ENCODE assay signal across 11 cellular contexts in the genomic region with DNA sequence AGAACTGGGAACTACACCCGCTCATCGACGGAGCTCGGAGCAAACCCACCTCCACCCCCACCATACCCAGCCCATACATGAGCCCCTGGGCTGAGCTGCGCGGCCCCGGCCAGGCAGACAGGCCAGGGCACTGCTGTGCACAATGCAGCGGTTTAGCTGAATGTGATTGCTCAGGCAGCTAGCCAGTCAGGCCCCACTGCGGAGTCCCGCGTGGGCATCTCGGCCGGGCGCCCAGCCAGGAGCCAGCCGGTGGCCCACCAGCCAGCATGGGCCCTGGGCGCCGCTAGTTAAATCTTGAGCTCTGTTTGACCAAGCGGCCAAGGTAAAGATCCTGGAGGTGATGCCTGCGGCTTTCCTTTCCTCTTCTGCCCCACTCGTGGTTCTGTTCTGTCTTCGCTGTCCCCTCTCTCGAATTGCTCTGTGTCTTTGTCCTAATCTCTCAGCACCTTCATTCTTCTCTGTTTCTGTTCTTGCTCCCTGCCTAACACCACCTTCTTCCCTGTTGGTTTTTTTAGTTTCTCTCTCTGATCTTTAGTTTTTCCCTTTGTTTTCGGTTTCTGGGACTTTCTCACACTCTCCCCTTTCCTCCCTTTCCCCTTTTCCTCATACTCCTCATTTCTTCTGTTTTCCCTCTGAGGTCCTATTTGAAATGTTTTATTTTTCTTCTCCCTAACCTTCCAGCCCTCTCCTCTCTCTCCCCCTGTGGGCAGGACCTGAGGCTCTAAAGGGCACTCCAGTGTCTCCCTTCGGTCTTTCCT. TPM values are rescaled to one million over a fixed set of nuclear protein-coding genes. Genes with fewer than 3 reads are reported as not detected.
DNase-seq lines count a peak whose midpoint lies in the region; ATAC-seq lines count a peak whose summit lies in the region.
"Had no signal": no experiment of that assay in that cellular context is flagged by ENCODE, and none has a peak within 500 bp of the region (broad histone marks: within the 10 kb centered on the region; RNA-seq: fewer than 3 reads in every experiment).

No MANE protein-coding gene starts in this region.

- H3K27me3 Mint-ChIP-seq in activated CD4-positive, alpha-beta memory T cell treated with anti-CD3 and anti-CD28 coated beads for 36 hours: no peaks in the 10 kb centered on the region
- H3K27me3 Mint-ChIP-seq in activated CD4-positive, alpha-beta memory T cell treated with anti-CD3 and anti-CD28 coated beads, Interleukin-2, amount 10 ng/mL, durations not matched to agents 7 days and 5 days: no peaks in the 10 kb centered on the region
- no peaks in the 10 kb centered on the region for H3K27me3 Mint-ChIP-seq in CD4-positive, alpha-beta memory T cell
- no peaks in the 10 kb centered on the region for H3K27me3 Mint-ChIP-seq in activated T-helper 2 cell treated with anti-CD3 and anti-CD28 coated beads, Interferon-gamma antibody, Interleukin-2, Interleukin-4, amounts not matched to agents 10 μg/mL and 5 μg/mL and 100 μg/mL, durations not matched to agents 14 hours and 24 hours and 36 hours (ENCODE audit: low read depth)
- no peaks in the 10 kb centered on the region for H3K27me3 Mint-ChIP-seq in memory B cell
- H3K27me3 Mint-ChIP-seq in T-helper 2 cell treated with Interferon-gamma antibody and Interleukin-4, amounts not matched to agents 5 μg/mL and 100 μg/mL, for 36 hours (ENCODE audit: low read depth): no peaks in the 10 kb centered on the region

- peaks cover 72% of the 10 kb centered on the region for H3K36me3 ChIP-seq in CD4-positive, alpha-beta memory T cell (ENCODE audit: insufficient read depth, low read length)

- no peak overlapping the region for H3K4me3 Mint-ChIP-seq in activated CD4-positive, alpha-beta memory T cell treated with anti-CD3 and anti-CD28 coated beads for 36 hours
- no peak overlapping the region for H3K4me3 Mint-ChIP-seq in activated CD4-positive, alpha-beta memory T cell treated with anti-CD3 and anti-CD28 coated beads, Interleukin-2, amount 10 ng/mL, durations not matched to agents 7 days and 5 days
- peak overlapping the region in 2 of 8 donors; percentile 30 to 39 for H3K4me3 Mint-ChIP-seq in CD4-positive, alpha-beta memory T cell
- no peak overlapping the region for H3K4me3 Mint-ChIP-seq in activated T-helper 2 cell treated with anti-CD3 and anti-CD28 coated beads, Interferon-gamma antibody, Interleukin-2, Interleukin-4, amounts not matched to agents 10 μg/mL and 5 μg/mL and 100 μg/mL, durations not matched to agents 14 hours and 24 hours and 36 hours (ENCODE audit: low read depth)
- no peak overlapping the region for H3K4me3 Mint-ChIP-seq in memory B cell
- no peak overlapping the region for H3K4me3 Mint-ChIP-seq in T-helper 2 cell treated with Interferon-gamma antibody and Interleukin-4, amounts not matched to agents 5 μg/mL and 100 μg/mL, for 36 hours

- H3K4me3 ChIP-seq in CD4-positive, alpha-beta memory T cell (ENCODE audit: low read length in 2 of 2): no peak overlapping the region

- peaks cover 41% of the 10 kb centered on the region for H3K4me1 ChIP-seq in CD4-positive, alpha-beta memory T cell (ENCODE audit: insufficient read depth, low read length)

- POLR2A ChIA-PET in activated CD4-positive, alpha-beta memory T cell treated with anti-CD3 and anti-CD28 coated beads for 36 hours (lab: Charles Lee): no interaction called here
- POLR2A ChIA-PET in activated CD4-positive, alpha-beta memory T cell treated with anti-CD3 and anti-CD28 coated beads, Interleukin-2, amount 10 ng/mL, durations not matched to agents 7 days and 5 days (lab: Charles Lee): interaction anchor here (7.4 kb wide), 1 partner anchor 7 kb away, joined by 251 read pairs; a partner anchor contains a TSS
- POLR2A ChIA-PET in CD4-positive, alpha-beta memory T cell (lab: Charles Lee; ENCODE audit: partially characterized antibody): no interaction called here

- CTCF ChIA-PET in activated CD4-positive, alpha-beta memory T cell treated with anti-CD3 and anti-CD28 coated beads for 36 hours (lab: Charles Lee): no interaction called here
- CTCF ChIA-PET in activated CD4-positive, alpha-beta memory T cell treated with anti-CD3 and anti-CD28 coated beads, Interleukin-2, amount 10 ng/mL, durations not matched to agents 7 days and 5 days (lab: Charles Lee): no interaction called here
- CTCF ChIA-PET in CD4-positive, alpha-beta memory T cell (lab: Charles Lee; ENCODE audit: partially characterized antibody): no interaction called here

- no peaks in the 10 kb centered on the region for H3K27me3 ChIP-seq in CD4-positive, alpha-beta memory T cell (ENCODE audit: insufficient read depth, low read length)

- no peak for ATAC-seq in memory B cell (ENCODE audit: low read depth)

- H3K9me3 Mint-ChIP-seq in activated CD4-positive, alpha-beta memory T cell treated with anti-CD3 and anti-CD28 coated beads for 36 hours: no peaks in the 10 kb centered on the region
- no peaks in the 10 kb centered on the region for H3K9me3 Mint-ChIP-seq in activated CD4-positive, alpha-beta memory T cell treated with anti-CD3 and anti-CD28 coated beads, Interleukin-2, amount 10 ng/mL, durations not matched to agents 7 days and 5 days
- H3K9me3 Mint-ChIP-seq in CD4-positive, alpha-beta memory T cell: peaks cover 0 to 12% (median 0%) of the 10 kb centered on the region in 8 donors
- H3K9me3 Mint-ChIP-seq in activated T-helper 2 cell treated with anti-CD3 and anti-CD28 coated beads, Interferon-gamma antibody, Interleukin-2, Interleukin-4, amounts not matched to agents 10 μg/mL and 5 μg/mL and 100 μg/mL, durations not matched to agents 14 hours and 24 hours and 36 hours: no peaks in the 10 kb centered on the region
- H3K9me3 Mint-ChIP-seq in memory B cell: no peaks in the 10 kb centered on the region
- no peaks in the 10 kb centered on the region for H3K9me3 Mint-ChIP-seq in T-helper 2 cell treated with Interferon-gamma antibody and Interleukin-4, amounts not matched to agents 5 μg/mL and 100 μg/mL, for 36 hours

- H3K4me1 Mint-ChIP-seq in activated CD4-positive, alpha-beta memory T cell treated with anti-CD3 and anti-CD28 coated beads for 36 hours (ENCODE audit: low read depth): peaks cover 58% of the 10 kb centered on the region
- peaks cover 77% of the 10 kb centered on the region for H3K4me1 Mint-ChIP-seq in activated CD4-positive, alpha-beta memory T cell treated with anti-CD3 and anti-CD28 coated beads, Interleukin-2, amount 10 ng/mL, durations not matched to agents 7 days and 5 days
- peaks cover 35 to 64% (median 53%) of the 10 kb centered on the region in 4 donors for H3K4me1 Mint-ChIP-seq in CD4-positive, alpha-beta memory T cell
- H3K4me1 Mint-ChIP-seq in activated T-helper 2 cell treated with anti-CD3 and anti-CD28 coated beads, Interferon-gamma antibody, Interleukin-2, Interleukin-4, amounts not matched to agents 10 μg/mL and 5 μg/mL and 100 μg/mL, durations not matched to agents 14 hours and 24 hours and 36 hours (ENCODE audit: low read depth): peaks cover 47% of the 10 kb centered on the region
- H3K4me1 Mint-ChIP-seq in memory B cell: peaks cover 32% of the 10 kb centered on the region
- H3K4me1 Mint-ChIP-seq in T-helper 2 cell treated with Interferon-gamma antibody and Interleukin-4, amounts not matched to agents 5 μg/mL and 100 μg/mL, for 36 hours (ENCODE audit: low read depth): peaks cover 33% of the 10 kb centered on the region

- peaks cover 84% of the 10 kb centered on the region for H3K36me3 Mint-ChIP-seq in activated CD4-positive, alpha-beta memory T cell treated with anti-CD3 and anti-CD28 coated beads for 36 hours
- H3K36me3 Mint-ChIP-seq in activated CD4-positive, alpha-beta memory T cell treated with anti-CD3 and anti-CD28 coated beads, Interleukin-2, amount 10 ng/mL, durations not matched to agents 7 days and 5 days (ENCODE audit: low read depth): peaks cover 93% of the 10 kb centered on the region
- peaks cover 69 to 83% of the 10 kb centered on the region in 2 donors for H3K36me3 Mint-ChIP-seq in CD4-positive, alpha-beta memory T cell
- H3K36me3 Mint-ChIP-seq in activated T-helper 2 cell treated with anti-CD3 and anti-CD28 coated beads, Interferon-gamma antibody, Interleukin-2, Interleukin-4, amounts not matched to agents 10 μg/mL and 5 μg/mL and 100 μg/mL, durations not matched to agents 14 hours and 24 hours and 36 hours (ENCODE audit: low read depth): peaks cover 97% of the 10 kb centered on the region
- peaks cover 61% of the 10 kb centered on the region for H3K36me3 Mint-ChIP-seq in memory B cell
- H3K36me3 Mint-ChIP-seq in T-helper 2 cell treated with Interferon-gamma antibody and Interleukin-4, amounts not matched to agents 5 μg/mL and 100 μg/mL, for 36 hours (ENCODE audit: low read depth): peaks cover 88% of the 10 kb centered on the region

- DNase-seq in activated CD4-positive, alpha-beta memory T cell treated with anti-CD3 and anti-CD28 coated beads for 36 hours: no peak
- no peak for DNase-seq in activated CD4-positive, alpha-beta memory T cell treated with anti-CD3 and anti-CD28 coated beads, Interleukin-2, amount 10 ng/mL, durations not matched to agents 7 days and 5 days
- no peak for DNase-seq in CD4-positive, alpha-beta memory T cell
- no peak for DNase-seq in activated T-helper 2 cell treated with anti-CD3 and anti-CD28 coated beads, Interferon-gamma antibody, Interleukin-2, Interleukin-4, amounts not matched to agents 10 μg/mL and 5 μg/mL and 100 μg/mL, durations not matched to agents 14 hours and 24 hours and 36 hours (ENCODE audit: low spot score)
- DNase-seq in memory B cell (ENCODE audit: low spot score in 2 of 2) (no peak), SW 1271 (lab: John Stamatoyannopoulos, UW) (no peak), GM19240 (ENCODE audit: insufficient read length, low spot score) (no peak)
- DNase-seq in T-helper 2 cell treated with Interferon-gamma antibody and Interleukin-4, amounts not matched to agents 5 μg/mL and 100 μg/mL, for 36 hours (ENCODE audit: low spot score): no peak
- DNase-seq: amniotic stem cell, cerebellar nuclear complex, NCI-H1417 had no signal

- H3K27ac Mint-ChIP-seq in activated CD4-positive, alpha-beta memory T cell treated with anti-CD3 and anti-CD28 coated beads for 36 hours: peak overlapping the region; percentile 47
- no peak overlapping the region for H3K27ac Mint-ChIP-seq in activated CD4-positive, alpha-beta memory T cell treated with anti-CD3 and anti-CD28 coated beads, Interleukin-2, amount 10 ng/mL, durations not matched to agents 7 days and 5 days
- H3K27ac Mint-ChIP-seq in CD4-positive, alpha-beta memory T cell: peak overlapping the region in 6 of 7 donors; percentile 42 to 78 (median 65)
- peak overlapping the region; percentile 6 for H3K27ac Mint-ChIP-seq in activated T-helper 2 cell treated with anti-CD3 and anti-CD28 coated beads, Interferon-gamma antibody, Interleukin-2, Interleukin-4, amounts not matched to agents 10 μg/mL and 5 μg/mL and 100 μg/mL, durations not matched to agents 14 hours and 24 hours and 36 hours
- H3K27ac Mint-ChIP-seq in memory B cell: peak overlapping the region; percentile 9
- no peak overlapping the region for H3K27ac Mint-ChIP-seq in T-helper 2 cell treated with Interferon-gamma antibody and Interleukin-4, amounts not matched to agents 5 μg/mL and 100 μg/mL, for 36 hours

- H3K9me3 ChIP-seq in CD4-positive, alpha-beta memory T cell (ENCODE audit: control insufficient read depth in 1 of 2, low read length in 2 of 2): no peaks in the 10 kb centered on the region

- intact Hi-C loops in activated CD4-positive, alpha-beta memory T cell treated with anti-CD3 and anti-CD28 coated beads for 36 hours (cut with micrococcal nuclease): no loop called here
- intact Hi-C loops in CD4-positive, alpha-beta memory T cell (cut with micrococcal nuclease): no loop called here
- intact Hi-C loops in activated T-helper 2 cell treated with anti-CD3 and anti-CD28 coated beads, Interferon-gamma antibody, Interleukin-2, Interleukin-4, amounts not matched to agents 10 μg/mL and 5 μg/mL and 100 μg/mL, durations not matched to agents 14 hours and 24 hours and 36 hours (cut with micrococcal nuclease): no loop called here

- H3K27ac ChIP-seq in CD4-positive, alpha-beta memory T cell (ENCODE audit: low read depth, low read length): no peak overlapping the region

RNA-seq across cellular contexts. Expression of a gene that starts 6.6 kb away (rescaled TPM):
- 1 to 10 TPM; 1.5 to 2.0 TPM for total RNA-seq in activated CD4-positive, alpha-beta memory T cell treated with anti-CD3 and anti-CD28 coated beads for 36 hours
- 1 to 10 TPM; 2.1 to 3.0 TPM for total RNA-seq in activated CD4-positive, alpha-beta memory T cell treated with anti-CD3 and anti-CD28 coated beads, Interleukin-2, amount 10 ng/mL, durations not matched to agents 7 days and 5 days
- total RNA-seq in CD4-positive, alpha-beta memory T cell: 10 to 100 TPM; 10.1 to 11.0 TPM
- polyA plus RNA-seq in CD4-positive, alpha-beta memory T cell: 1 to 10 TPM in 1 of 2 donors, under 1 TPM in 1; 0.34 to 2.6 TPM
- 3.8 and 5.0 TPM in 2 replicates for total RNA-seq in activated T-helper 2 cell treated with anti-CD3 and anti-CD28 coated beads, Interferon-gamma antibody, Interleukin-2, Interleukin-4, amounts not matched to agents 10 μg/mL and 5 μg/mL and 100 μg/mL, durations not matched to agents 14 hours and 24 hours and 36 hours

RNA-seq across cellular contexts. Expression of a gene that starts 8.0 kb away (rescaled TPM):
- 100 to 1,000 TPM; 209 to 223 TPM for total RNA-seq in activated CD4-positive, alpha-beta memory T cell treated with anti-CD3 and anti-CD28 coated beads for 36 hours
- total RNA-seq in activated CD4-positive, alpha-beta memory T cell treated with anti-CD3 and anti-CD28 coated beads, Interleukin-2, amount 10 ng/mL, durations not matched to agents 7 days and 5 days: 100 to 1,000 TPM; 202 to 205 TPM
- total RNA-seq in CD4-positive, alpha-beta memory T cell: 100 to 1,000 TPM; 264 to 272 TPM
- polyA plus RNA-seq in CD4-positive, alpha-beta memory T cell: 10 to 100 TPM; 37.8 to 86.5 TPM
- 280 and 290 TPM in 2 replicates for total RNA-seq in activated T-helper 2 cell treated with anti-CD3 and anti-CD28 coated beads, Interferon-gamma antibody, Interleukin-2, Interleukin-4, amounts not matched to agents 10 μg/mL and 5 μg/mL and 100 μg/mL, durations not matched to agents 14 hours and 24 hours and 36 hours

RNA-seq across cellular contexts. Expression of a gene that starts 12.7 kb away (rescaled TPM):
- total RNA-seq in activated CD4-positive, alpha-beta memory T cell treated with anti-CD3 and anti-CD28 coated beads for 36 hours: not detected
- under 1 TPM in 1 of 2 experiments, not detected in 1; 0.13 TPM for total RNA-seq in activated CD4-positive, alpha-beta memory T cell treated with anti-CD3 and anti-CD28 coated beads, Interleukin-2, amount 10 ng/mL, durations not matched to agents 7 days and 5 days
- not detected for total RNA-seq in CD4-positive, alpha-beta memory T cell
- polyA plus RNA-seq in CD4-positive, alpha-beta memory T cell: not detected
- total RNA-seq in activated T-helper 2 cell treated with anti-CD3 and anti-CD28 coated beads, Interferon-gamma antibody, Interleukin-2, Interleukin-4, amounts not matched to agents 10 μg/mL and 5 μg/mL and 100 μg/mL, durations not matched to agents 14 hours and 24 hours and 36 hours: 0.09 and 0.21 TPM in 2 replicates

RNA-seq across cellular contexts. Expression of a gene that starts 15.8 kb away (rescaled TPM):
- total RNA-seq in activated CD4-positive, alpha-beta memory T cell treated with anti-CD3 and anti-CD28 coated beads for 36 hours: 10 to 100 TPM; 25.8 to 25.9 TPM
- total RNA-seq in activated CD4-positive, alpha-beta memory T cell treated with anti-CD3 and anti-CD28 coated beads, Interleukin-2, amount 10 ng/mL, durations not matched to agents 7 days and 5 days: 10 to 100 TPM; 28.9 to 30.1 TPM
- total RNA-seq in CD4-positive, alpha-beta memory T cell: 1 to 10 TPM; 7.6 to 9.4 TPM
- polyA plus RNA-seq in CD4-positive, alpha-beta memory T cell: 1 to 10 TPM; 2.7 to 4.9 TPM
- total RNA-seq in activated T-helper 2 cell treated with anti-CD3 and anti-CD28 coated beads, Interferon-gamma antibody, Interleukin-2, Interleukin-4, amounts not matched to agents 10 μg/mL and 5 μg/mL and 100 μg/mL, durations not matched to agents 14 hours and 24 hours and 36 hours: 38.5 and 38.7 TPM in 2 replicates

RNA-seq across cellular contexts. Expression of a gene that starts 30.4 kb away (rescaled TPM):
- total RNA-seq in activated CD4-positive, alpha-beta memory T cell treated with anti-CD3 and anti-CD28 coated beads for 36 hours: 10 to 100 TPM; 17.8 to 18.5 TPM
- total RNA-seq in activated CD4-positive, alpha-beta memory T cell treated with anti-CD3 and anti-CD28 coated beads, Interleukin-2, amount 10 ng/mL, durations not matched to agents 7 days and 5 days: 10 to 100 TPM; 34.0 to 36.3 TPM
- 10 to 100 TPM; 63.7 to 64.6 TPM for total RNA-seq in CD4-positive, alpha-beta memory T cell
- polyA plus RNA-seq in CD4-positive, alpha-beta memory T cell: 1 to 10 TPM; 7.0 to 9.1 TPM
- total RNA-seq in activated T-helper 2 cell treated with anti-CD3 and anti-CD28 coated beads, Interferon-gamma antibody, Interleukin-2, Interleukin-4, amounts not matched to agents 10 μg/mL and 5 μg/mL and 100 μg/mL, durations not matched to agents 14 hours and 24 hours and 36 hours: 27.3 and 31.6 TPM in 2 replicates

Comparison
In these comparisons a context has a peak if more than half of its experiments do, and no peak if none do; other contexts are left out.
1. H3K27ac Mint-ChIP-seq: peak in activated CD4-positive, alpha-beta memory T cell treated with anti-CD3 and anti-CD28 coated beads for 36 hours (single experiment), CD4-positive, alpha-beta memory T cell (6 of 7), activated T-helper 2 cell treated with anti-CD3 and anti-CD28 coated beads, Interferon-gamma antibody, Interleukin-2, Interleukin-4, amounts not matched to agents 10 μg/mL and 5 μg/mL and 100 μg/mL, durations not matched to agents 14 hours and 24 hours and 36 hours (single experiment) and memory B cell (single experiment); none in activated CD4-positive, alpha-beta memory T cell treated with anti-CD3 and anti-CD28 coated beads, Interleukin-2, amount 10 ng/mL, durations not matched to agents 7 days and 5 days (single experiment) and T-helper 2 cell treated with Interferon-gamma antibody and Interleukin-4, amounts not matched to agents 5 μg/mL and 100 μg/mL, for 36 hours (single experiment).